ENCODE assay signal across 11 cellular contexts in the genomic region with DNA sequence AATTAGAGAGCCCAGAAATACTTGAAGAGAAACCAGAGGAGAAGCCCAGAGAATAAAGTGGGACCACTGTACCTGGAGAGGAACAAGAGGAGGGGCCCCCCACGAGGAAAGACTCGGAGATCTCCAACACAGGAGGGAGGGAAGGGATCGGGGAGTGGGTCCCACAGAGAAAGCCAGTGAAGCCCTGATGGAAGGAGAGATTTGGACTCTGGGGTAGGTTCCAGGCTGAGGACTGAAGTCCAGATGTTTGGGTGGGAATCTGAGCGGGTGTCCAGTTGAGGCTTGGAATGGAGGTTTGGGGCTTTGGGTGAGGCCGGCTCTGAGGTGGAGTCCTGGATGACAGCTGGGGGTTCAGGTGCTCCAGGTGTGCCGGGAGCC. TPM values are rescaled to one million over a fixed set of nuclear protein-coding genes. Genes with fewer than 3 reads are reported as not detected.
DNase-seq lines count a peak whose midpoint lies in the region; ATAC-seq and TF ChIP-seq lines count a peak whose summit lies in the region.
"Had no signal": no experiment of that assay in that cellular context is flagged by ENCODE, and none has a peak within 500 bp of the region (broad histone marks: within the 10 kb centered on the region; RNA-seq: fewer than 3 reads in every experiment).

No MANE protein-coding gene starts in this region.

- no TSS peak for BruUV-seq in PC-3 (replicated peaks; lab: Mats Ljungman, UMichigan)

- H3K27ac ChIP-seq in PC-3 (ENCODE audit: low read length): no peak overlapping the region
- peak overlapping the region in 1 of 2 donors; percentile 40 for H3K27ac ChIP-seq in esophagus (ENCODE audit: low read depth in 2 of 2, low read length in 1 of 2)
- H3K27ac ChIP-seq in neural cell (ENCODE audit: low read length): no peak overlapping the region
- H3K27ac ChIP-seq in testis: no peak overlapping the region
- H3K27ac ChIP-seq: GM23248, WERI-Rb-1 had no signal

- 45 to 54% methylated on average over 6 of the region's 6 CpGs for WGBS in esophagus, 2 donors
- 34 to 47% methylated on average over 5 to 6 of the region's 6 CpGs for WGBS in testis, 2 donors

- H3K9me2 ChIP-seq in PC-3 (replicated peaks; ENCODE audit: low read length) (no peaks in the 10 kb centered on the region), neural cell (ENCODE audit: insufficient read depth, low read length) (no peaks in the 10 kb centered on the region)

- peak overlapping the region; percentile 93 for H3K4me2 ChIP-seq in PC-3 (ENCODE audit: low read length)
- no peak overlapping the region for H3K4me2 ChIP-seq in neural cell (ENCODE audit: low read length)

- CTCF ChIA-PET in PC-3 (lab: Charles Lee): no interaction called here

- no peak overlapping the region for H3K9ac ChIP-seq in PC-3 (ENCODE audit: low read length)
- H3K9ac ChIP-seq in neural cell (ENCODE audit: low read length): no peak overlapping the region
- H3K9ac ChIP-seq: GM23248 had no signal

- no peaks in the 10 kb centered on the region for H3K79me2 ChIP-seq in PC-3 (ENCODE audit: low read length)
- no peaks in the 10 kb centered on the region for H3K79me2 ChIP-seq in neural cell (replicated peaks; ENCODE audit: insufficient read depth, low read length)

- TF ChIP-seq RAD21 in neural cell (conservative IDR thresholded peaks at IDR 0.05): no peak

- H3K4me1 Mint-ChIP-seq in stimulated activated naive B cell treated with anti-CD40 and anti-IgM and Interleukin-4, amounts not matched to agents 10 μg/mL and 1 μg/mL and 100 μg/mL, for 72 hours: peaks cover 0 to 8% of the 10 kb centered on the region in 2 donors

- H3K4me3 Mint-ChIP-seq in stimulated activated naive B cell treated with anti-CD40 and anti-IgM and Interleukin-4, amounts not matched to agents 10 μg/mL and 1 μg/mL and 100 μg/mL, for 72 hours: no peak overlapping the region
- H3K4me3 Mint-ChIP-seq: CD4-positive, CD25-positive, alpha-beta regulatory T cell had no signal

- H3K9me3 Mint-ChIP-seq in stimulated activated naive B cell treated with anti-CD40 and anti-IgM and Interleukin-4, amounts not matched to agents 10 μg/mL and 1 μg/mL and 100 μg/mL, for 72 hours: no peaks in the 10 kb centered on the region
- H3K9me3 Mint-ChIP-seq: CD4-positive, CD25-positive, alpha-beta regulatory T cell had no signal

- H3K27me3 ChIP-seq in PC-3 (ENCODE audit: low read length) (peaks cover 18% of the 10 kb centered on the region), esophagus (ENCODE audit: control insufficient read depth in 1 of 2, insufficient read depth in 2 of 2, low read length in 2 of 2) (no peaks in the 10 kb centered on the region), neural cell (ENCODE audit: insufficient read depth, low read depth, low read length) (peaks cover 35% of the 10 kb centered on the region), testis (no peaks in the 10 kb centered on the region)

- TF ChIP-seq CTCF in PC-3 (conservative IDR thresholded peaks at IDR 0.05; ENCODE audit: low read depth, low read length) (no peak), neural cell (IDR thresholded peaks at IDR 0.05; ENCODE audit: poor library complexity, severe bottlenecking) (no peak), testis (IDR thresholded peaks at IDR 0.05) (no peak)

- no peak for TF ChIP-seq POLR2A in testis (IDR thresholded peaks at IDR 0.05)

- TF ChIP-seq EP300 in neural cell (conservative IDR thresholded peaks at IDR 0.05; ENCODE audit: poor library complexity, severe bottlenecking): no peak

- H3K9me3 ChIP-seq in PC-3 (ENCODE audit: low read length) (no peaks in the 10 kb centered on the region), esophagus (ENCODE audit: control insufficient read depth in 2 of 2, insufficient read depth in 1 of 2, low read depth in 1 of 2, low read length in 1 of 2) (no peaks in the 10 kb centered on the region), neural cell (ENCODE audit: low read length) (no peaks in the 10 kb centered on the region), testis (no peaks in the 10 kb centered on the region)

- H2AFZ ChIP-seq in PC-3 (ENCODE audit: low read length) (no peak overlapping the region), neural cell (ENCODE audit: low read depth, low read length) (no peak overlapping the region)
- H2AFZ ChIP-seq: GM23248 had no signal

- no peaks in the 10 kb centered on the region for H4K20me1 ChIP-seq in PC-3 (ENCODE audit: low read length)
- H4K20me1 ChIP-seq in neural cell (ENCODE audit: insufficient read depth): no peaks in the 10 kb centered on the region

- H3F3A ChIP-seq in PC-3 (ENCODE audit: low read length, unreplicated experiment) (no peaks in the 10 kb centered on the region), neural cell (ENCODE audit: insufficient read depth, low read length, poor library complexity, severe bottlenecking) (no peaks in the 10 kb centered on the region)

- ATAC-seq in PC-3: no peak
- ATAC-seq in stimulated activated naive B cell treated with anti-CD40 and anti-IgM and Interleukin-4, amounts not matched to agents 10 μg/mL and 1 μg/mL and 100 μg/mL, for 72 hours (replicated peaks): no peak

- H3K4me1 ChIP-seq in PC-3 (ENCODE audit: insufficient read depth, low read length) (peaks cover 21% of the 10 kb centered on the region), esophagus (ENCODE audit: control insufficient read depth in 2 of 2, insufficient read depth in 2 of 2, low read length in 1 of 2) (peaks cover 0 to 6% of the 10 kb centered on the region in 2 donors), testis (peaks cover 13% of the 10 kb centered on the region)

- H3K36me3 ChIP-seq in PC-3 (ENCODE audit: low read depth, low read length): no peaks in the 10 kb centered on the region
- no peaks in the 10 kb centered on the region for H3K36me3 ChIP-seq in esophagus (ENCODE audit: control insufficient read depth in 2 of 2, insufficient read depth in 2 of 2, low read length in 1 of 2)
- no peaks in the 10 kb centered on the region for H3K36me3 ChIP-seq in neural cell (ENCODE audit: insufficient read depth, low read length)
- H3K36me3 ChIP-seq in testis (ENCODE audit: low read depth, missing control alignments): no peaks in the 10 kb centered on the region
- H3K36me3 ChIP-seq: WERI-Rb-1 had no signal

- POLR2A ChIA-PET in PC-3 (lab: Charles Lee; ENCODE audit: unreplicated experiment): no interaction called here

- H3K27me3 Mint-ChIP-seq in stimulated activated naive B cell treated with anti-CD40 and anti-IgM and Interleukin-4, amounts not matched to agents 10 μg/mL and 1 μg/mL and 100 μg/mL, for 72 hours: peaks cover 9 to 19% of the 10 kb centered on the region in 2 donors

- intact Hi-C loops in PC-3 (cut with micrococcal nuclease): no loop called here
- intact Hi-C loops in testis (cut with DNase I; ENCODE audit: low total_unique reads): loop anchor here (5.0 kb wide), 1 partner anchor 54 kb away; no protein-coding TSS in a partner anchor

- H3K4me3 ChIP-seq in PC-3 (ENCODE audit: low read length): peak overlapping the region; percentile 68
- peak overlapping the region; percentile 49 for H3K4me3 ChIP-seq in esophagus (ENCODE audit: low read depth in 1 of 2, low read length in 2 of 2)
- H3K4me3 ChIP-seq in neural cell (ENCODE audit: low read length): peak overlapping the region; percentile 56
- H3K4me3 ChIP-seq in testis: peak overlapping the region; percentile 32 to 44

- H3K36me3 Mint-ChIP-seq in stimulated activated naive B cell treated with anti-CD40 and anti-IgM and Interleukin-4, amounts not matched to agents 10 μg/mL and 1 μg/mL and 100 μg/mL, for 72 hours: no peaks in the 10 kb centered on the region
- H3K36me3 Mint-ChIP-seq: CD4-positive, CD25-positive, alpha-beta regulatory T cell had no signal

- H3K27ac Mint-ChIP-seq in stimulated activated naive B cell treated with anti-CD40 and anti-IgM and Interleukin-4, amounts not matched to agents 10 μg/mL and 1 μg/mL and 100 μg/mL, for 72 hours: no peak overlapping the region
- H3K27ac Mint-ChIP-seq: CD4-positive, CD25-positive, alpha-beta regulatory T cell had no signal

- DNase-seq in PC-3 (no peak), testis (no peak), SK-N-DZ (ENCODE audit: low spot score) (no peak), retina (no peak), NCI-H1436 treated with DMSO at 0.1 percent for 48 hours (lab: John Stamatoyannopoulos, UW) (no peak)
- DNase-seq in stimulated activated naive B cell treated with anti-CD40 and anti-IgM and Interleukin-4, amounts not matched to agents 10 μg/mL and 1 μg/mL and 100 μg/mL, for 72 hours: no peak
- DNase-seq: CD4-positive, CD25-positive, alpha-beta regulatory T cell had no signal

TF ChIP-seq in neural cell, 6 proteins besides CTCF, POLR2A, EP300 and RAD21 (continues in another document):
- TF ChIP-seq EZH2 (IDR thresholded peaks at IDR 0.05; ENCODE audit: borderline replicate concordance, insufficient read depth, low read length, poor library complexity, severe bottlenecking) (no peak), MXI1 (conservative IDR thresholded peaks at IDR 0.05; ENCODE audit: poor library complexity, severe bottlenecking) (no peak), TAF1 (IDR thresholded peaks at IDR 0.05; ENCODE audit: low read depth) (no peak)

RNA-seq across cellular contexts. Expression of a gene that starts 32.7 kb away (rescaled TPM):
- total RNA-seq in PC-3 (2014; rRNA removed) (2.6 and 2.7 TPM in 2 replicates), testis (10 to 100 TPM; 15.2 to 20.6 TPM)
- polyA plus RNA-seq in esophagus (1 to 10 TPM; 6.9 to 7.6 TPM), neural cell (11.6 and 18.6 TPM in 2 replicates), testis (ENCODE audit: insufficient read depth, low read depth, low replicate concordance) (14.1 TPM)
- 8.3 TPM in 2 replicates for polyA minus RNA-seq in neural cell
- polyA plus RNA-seq in SK-N-DZ (2014; cell fraction: cytosol; rRNA removed): 8.2 and 12.9 TPM in 2 replicates
- polyA plus RNA-seq in SK-N-DZ (2014; cell fraction: nucleus; rRNA removed): 45.4 and 47.9 TPM in 2 replicates
- polyA plus RNA-seq: CD4-positive, CD25-positive, alpha-beta regulatory T cell had no signal
